ENCODE assay signal across 1 cellular context in the genomic region with DNA sequence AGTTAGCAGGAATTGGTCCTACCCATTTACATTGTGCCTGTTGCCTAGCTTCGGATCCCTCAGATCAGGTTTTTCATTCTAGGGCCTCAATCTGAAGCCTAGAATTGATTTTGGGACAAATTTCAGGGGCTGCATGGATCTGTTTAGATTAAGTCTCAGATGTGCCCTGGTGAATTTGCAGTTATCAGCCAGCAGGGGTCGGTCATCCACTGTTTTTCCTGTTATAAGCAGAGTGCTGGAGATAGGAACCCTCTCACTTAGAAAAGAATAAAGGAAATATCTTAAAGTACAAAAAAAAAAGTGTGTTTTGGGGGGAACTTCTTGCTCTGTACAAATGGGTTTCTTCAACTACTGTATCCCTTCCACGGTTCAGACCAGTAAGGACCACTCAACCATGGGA.
TF ChIP-seq lines count a peak whose summit lies in the region.

No MANE protein-coding gene starts in this region.

TF ChIP-seq in H1, 55 proteins besides CTCF, POLR2A, EP300 and RAD21 (continued from another document):
- TF ChIP-seq PHF8 (conservative IDR thresholded peaks at IDR 0.05; ENCODE audit: low read depth, low read length): no peak
- no peak for TF ChIP-seq SIX5 (IDR thresholded peaks at IDR 0.05; ENCODE audit: low read depth, low read length)
- TF ChIP-seq TAF7 (optimal IDR thresholded peaks at IDR 0.05; ENCODE audit: borderline replicate concordance, low read depth, low read length): no peak
- TF ChIP-seq TEAD4 (IDR thresholded peaks at IDR 0.05; ENCODE audit: low read depth, low read length): no peak
- TF ChIP-seq KDM1A (IDR thresholded peaks at IDR 0.05; ENCODE audit: borderline replicate concordance, low read length): no peak
- TF ChIP-seq, protein P1, sequence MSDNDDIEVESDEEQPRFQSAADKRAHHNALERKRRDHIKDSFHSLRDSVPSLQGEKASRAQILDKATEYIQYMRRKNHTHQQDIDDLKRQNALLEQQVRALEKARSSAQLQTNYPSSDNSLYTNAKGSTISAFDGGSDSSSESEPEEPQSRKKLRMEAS (IDR thresholded peaks at IDR 0.05): no peak
- TF ChIP-seq HDAC2 (IDR thresholded peaks at IDR 0.05; ENCODE audit: borderline replicate concordance in 1 of 2, low read depth in 2 of 2, low read length in 2 of 2): no peak
- no peak for TF ChIP-seq RFX5 (IDR thresholded peaks at IDR 0.05; ENCODE audit: borderline replicate concordance, low read depth, low read length)
- TF ChIP-seq SRF (IDR thresholded peaks at IDR 0.05; ENCODE audit: low read depth, low read length): no peak
